In genomic region chr19:12788025-12788681, GRCh38 we compare ENCODE assay signal across 9 cellular contexts. TPM values are rescaled to one million over a fixed set of nuclear protein-coding genes. Genes with fewer than 3 reads are reported as not detected.
DNase-seq lines count a peak whose midpoint lies in the region; ATAC-seq and TF ChIP-seq lines count a peak whose summit lies in the region.
"Had no signal": no experiment of that assay in that cellular context is flagged by ENCODE, and none has a peak within 500 bp of the region (broad histone marks: within the 10 kb centered on the region; RNA-seq: fewer than 3 reads in every experiment).

No MANE protein-coding gene starts in this region.

- DNase-seq in CD4-positive, alpha-beta memory T cell: no peak
- peak; percentile 75 for DNase-seq in NCI-H82 treated with DMSO at 0.1 percent for 48 hours (lab: John Stamatoyannopoulos, UW; ENCODE audit: unreplicated experiment)
- DNase-seq in dorsolateral prefrontal cortex: no peak

- H3K9me3 ChIP-seq in CD4-positive, alpha-beta memory T cell (ENCODE audit: control insufficient read depth in 1 of 2, low read length in 2 of 2): no peaks in the 10 kb centered on the region
- no peaks in the 10 kb centered on the region for H3K9me3 ChIP-seq in neutrophil

- peaks cover 14 to 31% (median 22%) of the 10 kb centered on the region in 4 donors for H3K4me1 Mint-ChIP-seq in CD4-positive, alpha-beta memory T cell

- peaks cover 62% of the 10 kb centered on the region for H3K4me1 ChIP-seq in CD4-positive, alpha-beta memory T cell (ENCODE audit: insufficient read depth, low read length)
- H3K4me1 ChIP-seq in neutrophil (ENCODE audit: control insufficient read depth in 1 of 2, insufficient read depth in 1 of 2, low read depth in 1 of 2, low read length in 1 of 2): peaks cover 57 to 70% of the 10 kb centered on the region in 2 experiments

- H3K27ac ChIP-seq in CD4-positive, alpha-beta memory T cell (ENCODE audit: low read depth, low read length): peak overlapping the region; percentile 100
- H3K27ac ChIP-seq in dorsolateral prefrontal cortex: peak overlapping the region; percentile 82 to 100 (median 98)
- peak overlapping the region; percentile 100 for H3K27ac ChIP-seq in neutrophil

- H3K27me3 ChIP-seq in CD4-positive, alpha-beta memory T cell (ENCODE audit: insufficient read depth, low read length): no peaks in the 10 kb centered on the region
- H3K27me3 ChIP-seq in dorsolateral prefrontal cortex (no peaks in the 10 kb centered on the region), neutrophil (no peaks in the 10 kb centered on the region)

- ATAC-seq in HG03039 (IDR thresholded peaks at IDR 0.05; ENCODE audit: unreplicated experiment): no peak
- ATAC-seq in HG03469 (IDR thresholded peaks at IDR 0.05; ENCODE audit: unreplicated experiment): no peak
- no peak for ATAC-seq in GM19023 (IDR thresholded peaks at IDR 0.05; ENCODE audit: unreplicated experiment)
- no peak for ATAC-seq in GM19452 (IDR thresholded peaks at IDR 0.05; ENCODE audit: unreplicated experiment)

- no peaks in the 10 kb centered on the region for H3K36me3 ChIP-seq in CD4-positive, alpha-beta memory T cell (ENCODE audit: insufficient read depth, low read length)
- peaks cover 8% of the 10 kb centered on the region for H3K36me3 ChIP-seq in neutrophil

- intact Hi-C loops in CD4-positive, alpha-beta memory T cell (cut with micrococcal nuclease): no loop called here
- intact Hi-C loops in dorsolateral prefrontal cortex (cut with DNase I): no loop called here

- peaks cover 3 to 18% of the 10 kb centered on the region in 2 donors for H3K36me3 Mint-ChIP-seq in CD4-positive, alpha-beta memory T cell

- POLR2A ChIA-PET in CD4-positive, alpha-beta memory T cell (lab: Charles Lee; ENCODE audit: partially characterized antibody): interaction anchor here (1.3 to 20.0 kb wide), 4 partner anchors 9 to 65 kb away, joined by 3 to 1162 read pairs (median 10); partner anchors contain the start of genes HOOK2, PRDX2, THSD8 and TNPO2

- no peak for TF ChIP-seq CTCF in dorsolateral prefrontal cortex (IDR thresholded peaks at IDR 0.05 in 54 of 56, conservative IDR thresholded peaks at IDR 0.05 in 2 of 56; ENCODE audit: low read depth in 1 of 56, partially characterized antibody in 56 of 56)
- TF ChIP-seq CTCF in neutrophil (IDR thresholded peaks at IDR 0.05): no peak

- H3K27ac Mint-ChIP-seq in CD4-positive, alpha-beta memory T cell: peak overlapping the region in 6 of 7 donors; percentile 98 to 100 (median 99)

- H3K4me3 Mint-ChIP-seq in CD4-positive, alpha-beta memory T cell: peak overlapping the region in 7 of 8 donors; percentile 9 to 90 (median 50)

- H3K27me3 Mint-ChIP-seq in CD4-positive, alpha-beta memory T cell: no peaks in the 10 kb centered on the region

- H3K9me3 Mint-ChIP-seq in CD4-positive, alpha-beta memory T cell: peaks cover 0 to 18% (median 0%) of the 10 kb centered on the region in 8 donors

- no peak overlapping the region for H3K4me3 ChIP-seq in CD4-positive, alpha-beta memory T cell (ENCODE audit: low read length in 2 of 2)
- H3K4me3 ChIP-seq in dorsolateral prefrontal cortex (peak overlapping the region in 29 of 59 donors; percentile 46 to 98 (median 89)), neutrophil (ENCODE audit: low read depth in 1 of 2, low read length in 1 of 2) (peak overlapping the region; percentile 87 to 99)

- CTCF ChIA-PET in CD4-positive, alpha-beta memory T cell (lab: Charles Lee; ENCODE audit: partially characterized antibody): interaction anchor here (0.6 to 3.2 kb wide), 3 partner anchors 9 to 28 kb away, joined by 3 to 14 read pairs (median 4); no protein-coding TSS in a partner anchor

RNA-seq across cellular contexts. Expression of gene JUNB, which starts 3.1 kb away (rescaled TPM):
- 100 to 1,000 TPM; 103 to 106 TPM for total RNA-seq in CD4-positive, alpha-beta memory T cell
- polyA plus RNA-seq in CD4-positive, alpha-beta memory T cell: 1,000 to 10,000 TPM in 1 of 2 donors, 100 to 1,000 TPM in 1; 771 to 3,132 TPM
- total RNA-seq in dorsolateral prefrontal cortex: 100 to 1,000 TPM in 14 of 120 experiments, 10 to 100 TPM in 106; 14.0 to 268 (median 48.2) TPM

RNA-seq across cellular contexts. Expression of gene HOOK2, which starts 12.8 kb away (rescaled TPM):
- 10 to 100 TPM; 23.3 to 24.2 TPM for total RNA-seq in CD4-positive, alpha-beta memory T cell
- 1 to 10 TPM; 2.6 to 3.4 TPM for polyA plus RNA-seq in CD4-positive, alpha-beta memory T cell
- 10 to 100 TPM; 23.0 to 79.0 (median 41.2) TPM for total RNA-seq in dorsolateral prefrontal cortex

RNA-seq across cellular contexts. Expression of gene PRDX2, which starts 13.4 kb away (rescaled TPM):
- 100 to 1,000 TPM; 116 to 120 TPM for total RNA-seq in CD4-positive, alpha-beta memory T cell
- 100 to 1,000 TPM; 266 to 533 TPM for polyA plus RNA-seq in CD4-positive, alpha-beta memory T cell
- 100 to 1,000 TPM; 234 to 491 (median 396) TPM for total RNA-seq in dorsolateral prefrontal cortex
- total RNA-seq: SK-MEL-5 had no signal

RNA-seq across cellular contexts. Expression of gene THSD8, which starts 13.7 kb away (rescaled TPM):
- 1 to 10 TPM; 2.2 to 3.2 TPM for total RNA-seq in CD4-positive, alpha-beta memory T cell
- polyA plus RNA-seq in CD4-positive, alpha-beta memory T cell: 1 to 10 TPM; 1.5 to 4.4 TPM
- total RNA-seq in dorsolateral prefrontal cortex: 1 to 10 TPM in 86 of 120 experiments, under 1 TPM in 8, not detected in 26; 0.63 to 7.4 (median 2.4) TPM
- total RNA-seq: SK-MEL-5 had no signal

RNA-seq across cellular contexts. Expression of gene RNASEH2A, which starts 18.2 kb away (rescaled TPM):
- total RNA-seq in CD4-positive, alpha-beta memory T cell: 10 to 100 TPM; 10.5 to 12.6 TPM
- 10 to 100 TPM; 16.9 to 23.5 TPM for polyA plus RNA-seq in CD4-positive, alpha-beta memory T cell
- total RNA-seq in dorsolateral prefrontal cortex: 10 to 100 TPM in 10 of 120 experiments, 1 to 10 TPM in 110; 1.6 to 13.4 (median 6.0) TPM

Comparison
In these comparisons a context has a peak if more than half of its experiments do, and no peak if none do; other contexts are left out.
1. H3K4me3 ChIP-seq: peak in neutrophil (2 of 2); none in CD4-positive, alpha-beta memory T cell (0 of 2).
2. Peak in every context shown above with its lines, with median percentiles within 50 percentile points of each other: H3K27ac ChIP-seq.